Comparison of ENCODE assay signal across 2 cellular contexts in genomic region chr10:77798940-77799339, GRCh38.
A peak's percentile ranks its signal among the peaks of the same experiment; 100 is the strongest.
TF ChIP-seq lines count a peak whose summit lies in the region.

No MANE protein-coding gene starts in this region.

TF ChIP-seq in SK-N-SH, 30 proteins besides CTCF, POLR2A, EP300 and RAD21:
- TF ChIP-seq FOSL2 (IDR thresholded peaks at IDR 0.05; ENCODE audit: borderline replicate concordance, low read depth) (peak; percentile 22; the same call in 1 of the 2 replicates), PBX3 (IDR thresholded peaks at IDR 0.05) (no peak), IRF3 (IDR thresholded peaks at IDR 0.05; ENCODE audit: low read depth, low read length) (no peak)
TF ChIP-seq in SK-N-SH: peak in this region for 1.

TF ChIP-seq in K562, 482 proteins besides CTCF, POLR2A, EP300 and RAD21:
- TF ChIP-seq FOSL1 (tag; conservative IDR thresholded peaks at IDR 0.05) (peak; percentile 47; the same call in 1 of the 2 replicates), ZNF696 (CRISPR knock-in tag; conservative IDR thresholded peaks at IDR 0.05) (no peak), ZNF511 (CRISPR knock-in tag; IDR thresholded peaks at IDR 0.05) (no peak)
TF ChIP-seq in K562: peak in this region for 1.
